In the genomic region with DNA sequence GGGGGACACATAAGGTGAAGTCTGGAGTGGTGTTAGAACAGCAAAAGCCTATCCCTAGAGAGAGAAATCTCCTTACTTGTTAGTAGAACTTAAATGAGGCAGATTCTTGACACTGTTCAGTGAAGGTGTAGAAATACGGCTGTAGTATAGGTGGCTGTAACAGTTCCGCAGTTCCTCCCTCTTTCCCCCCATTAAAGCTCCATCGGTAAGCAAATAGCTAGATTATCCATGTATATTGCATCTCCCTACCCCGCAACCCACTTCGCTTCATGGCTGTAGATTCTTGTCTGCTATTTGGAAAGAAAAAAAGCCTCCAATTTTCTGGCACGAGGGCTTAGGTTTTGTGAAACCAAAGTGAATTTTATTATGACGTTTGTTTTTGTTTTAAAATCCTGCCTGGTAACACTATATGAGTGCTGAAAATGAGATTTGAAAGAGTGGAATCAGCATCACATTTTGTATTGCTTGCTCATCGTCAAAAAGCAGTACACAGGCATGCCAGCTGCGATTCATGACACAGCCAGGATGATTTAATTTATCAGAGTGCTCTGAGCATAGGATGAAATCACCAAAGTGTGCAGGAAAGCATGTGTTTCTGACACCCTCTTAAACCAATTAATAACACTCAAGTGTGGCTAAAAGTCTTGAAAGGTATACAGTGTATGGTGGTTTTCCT, we compare ENCODE assay signal across 1 cellular context.
TF ChIP-seq lines count a peak whose summit lies in the region.

No MANE protein-coding gene starts in this region.

TF ChIP-seq in SK-N-SH treated with all-trans-retinoic acid at 6 μM for 48 hours, 23 proteins besides CTCF, POLR2A, EP300 and RAD21 (continued from another document):
- TF ChIP-seq, protein P1, sequence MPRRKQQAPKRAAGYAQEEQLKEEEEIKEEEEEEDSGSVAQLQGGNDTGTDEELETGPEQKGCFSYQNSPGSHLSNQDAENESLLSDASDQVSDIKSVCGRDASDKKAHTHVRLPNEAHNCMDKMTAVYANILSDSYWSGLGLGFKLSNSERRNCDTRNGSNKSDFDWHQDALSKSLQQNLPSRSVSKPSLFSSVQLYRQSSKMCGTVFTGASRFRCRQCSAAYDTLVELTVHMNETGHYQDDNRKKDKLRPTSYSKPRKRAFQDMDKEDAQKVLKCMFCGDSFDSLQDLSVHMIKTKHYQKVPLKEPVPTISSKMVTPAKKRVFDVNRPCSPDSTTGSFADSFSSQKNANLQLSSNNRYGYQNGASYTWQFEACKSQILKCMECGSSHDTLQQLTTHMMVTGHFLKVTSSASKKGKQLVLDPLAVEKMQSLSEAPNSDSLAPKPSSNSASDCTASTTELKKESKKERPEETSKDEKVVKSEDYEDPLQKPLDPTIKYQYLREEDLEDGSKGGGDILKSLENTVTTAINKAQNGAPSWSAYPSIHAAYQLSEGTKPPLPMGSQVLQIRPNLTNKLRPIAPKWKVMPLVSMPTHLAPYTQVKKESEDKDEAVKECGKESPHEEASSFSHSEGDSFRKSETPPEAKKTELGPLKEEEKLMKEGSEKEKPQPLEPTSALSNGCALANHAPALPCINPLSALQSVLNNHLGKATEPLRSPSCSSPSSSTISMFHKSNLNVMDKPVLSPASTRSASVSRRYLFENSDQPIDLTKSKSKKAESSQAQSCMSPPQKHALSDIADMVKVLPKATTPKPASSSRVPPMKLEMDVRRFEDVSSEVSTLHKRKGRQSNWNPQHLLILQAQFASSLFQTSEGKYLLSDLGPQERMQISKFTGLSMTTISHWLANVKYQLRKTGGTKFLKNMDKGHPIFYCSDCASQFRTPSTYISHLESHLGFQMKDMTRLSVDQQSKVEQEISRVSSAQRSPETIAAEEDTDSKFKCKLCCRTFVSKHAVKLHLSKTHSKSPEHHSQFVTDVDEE (CRISPR knock-in tag; IDR thresholded peaks at IDR 0.05), result no peak
- no peak; the same call in 1 of the 2 replicates for TF ChIP-seq TCF4 (CRISPR knock-in tag; IDR thresholded peaks at IDR 0.05; ENCODE audit: borderline replicate concordance)
- TF ChIP-seq, protein P2, sequence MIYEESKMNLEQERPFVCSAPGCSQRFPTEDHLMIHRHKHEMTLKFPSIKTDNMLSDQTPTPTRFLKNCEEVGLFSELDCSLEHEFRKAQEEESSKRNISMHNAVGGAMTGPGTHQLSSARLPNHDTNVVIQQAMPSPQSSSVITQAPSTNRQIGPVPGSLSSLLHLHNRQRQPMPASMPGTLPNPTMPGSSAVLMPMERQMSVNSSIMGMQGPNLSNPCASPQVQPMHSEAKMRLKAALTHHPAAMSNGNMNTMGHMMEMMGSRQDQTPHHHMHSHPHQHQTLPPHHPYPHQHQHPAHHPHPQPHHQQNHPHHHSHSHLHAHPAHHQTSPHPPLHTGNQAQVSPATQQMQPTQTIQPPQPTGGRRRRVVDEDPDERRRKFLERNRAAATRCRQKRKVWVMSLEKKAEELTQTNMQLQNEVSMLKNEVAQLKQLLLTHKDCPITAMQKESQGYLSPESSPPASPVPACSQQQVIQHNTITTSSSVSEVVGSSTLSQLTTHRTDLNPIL (CRISPR knock-in tag; IDR thresholded peaks at IDR 0.05; ENCODE audit: low read depth), result no peak
- TF ChIP-seq, protein P3, sequence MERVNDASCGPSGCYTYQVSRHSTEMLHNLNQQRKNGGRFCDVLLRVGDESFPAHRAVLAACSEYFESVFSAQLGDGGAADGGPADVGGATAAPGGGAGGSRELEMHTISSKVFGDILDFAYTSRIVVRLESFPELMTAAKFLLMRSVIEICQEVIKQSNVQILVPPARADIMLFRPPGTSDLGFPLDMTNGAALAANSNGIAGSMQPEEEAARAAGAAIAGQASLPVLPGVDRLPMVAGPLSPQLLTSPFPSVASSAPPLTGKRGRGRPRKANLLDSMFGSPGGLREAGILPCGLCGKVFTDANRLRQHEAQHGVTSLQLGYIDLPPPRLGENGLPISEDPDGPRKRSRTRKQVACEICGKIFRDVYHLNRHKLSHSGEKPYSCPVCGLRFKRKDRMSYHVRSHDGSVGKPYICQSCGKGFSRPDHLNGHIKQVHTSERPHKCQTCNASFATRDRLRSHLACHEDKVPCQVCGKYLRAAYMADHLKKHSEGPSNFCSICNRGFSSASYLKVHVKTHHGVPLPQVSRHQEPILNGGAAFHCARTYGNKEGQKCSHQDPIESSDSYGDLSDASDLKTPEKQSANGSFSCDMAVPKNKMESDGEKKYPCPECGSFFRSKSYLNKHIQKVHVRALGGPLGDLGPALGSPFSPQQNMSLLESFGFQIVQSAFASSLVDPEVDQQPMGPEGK (CRISPR knock-in tag; IDR thresholded peaks at IDR 0.05; ENCODE audit: borderline replicate concordance), result no peak
- no peak for TF ChIP-seq ZNF8 (CRISPR knock-in tag; IDR thresholded peaks at IDR 0.05)
- no peak for TF ChIP-seq RARB (CRISPR knock-in tag; IDR thresholded peaks at IDR 0.05)
TF ChIP-seq in SK-N-SH treated with all-trans-retinoic acid at 6 μM for 48 hours: peak in this region for 0.
